1 cellular context compared by ENCODE assay signal in genomic region chr2:85506768-85507181, GRCh38.
TF ChIP-seq lines count a peak whose summit lies in the region.

No MANE protein-coding gene starts in this region.

TF ChIP-seq in IMR-90, 13 proteins besides CTCF, POLR2A, EP300 and RAD21 (continued from another document):
- TF ChIP-seq, protein P1, sequence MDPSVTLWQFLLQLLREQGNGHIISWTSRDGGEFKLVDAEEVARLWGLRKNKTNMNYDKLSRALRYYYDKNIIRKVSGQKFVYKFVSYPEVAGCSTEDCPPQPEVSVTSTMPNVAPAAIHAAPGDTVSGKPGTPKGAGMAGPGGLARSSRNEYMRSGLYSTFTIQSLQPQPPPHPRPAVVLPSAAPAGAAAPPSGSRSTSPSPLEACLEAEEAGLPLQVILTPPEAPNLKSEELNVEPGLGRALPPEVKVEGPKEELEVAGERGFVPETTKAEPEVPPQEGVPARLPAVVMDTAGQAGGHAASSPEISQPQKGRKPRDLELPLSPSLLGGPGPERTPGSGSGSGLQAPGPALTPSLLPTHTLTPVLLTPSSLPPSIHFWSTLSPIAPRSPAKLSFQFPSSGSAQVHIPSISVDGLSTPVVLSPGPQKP (IDR thresholded peaks at IDR 0.05; ENCODE audit: borderline replicate concordance, low read depth, low read length) = no peak
- no peak for TF ChIP-seq RCOR1 (IDR thresholded peaks at IDR 0.05; ENCODE audit: insufficient replicate concordance, low read length)
- no peak for TF ChIP-seq BHLHE40 (IDR thresholded peaks at IDR 0.05; ENCODE audit: low read depth, low read length)
- no peak for TF ChIP-seq CEBPB (IDR thresholded peaks at IDR 0.05; ENCODE audit: low read depth, low read length)
- TF ChIP-seq NFE2L2 (IDR thresholded peaks at IDR 0.05; ENCODE audit: low read depth, low read length) = no peak
- no peak for TF ChIP-seq MXI1 (IDR thresholded peaks at IDR 0.05; ENCODE audit: borderline replicate concordance, low read depth, low read length)
